ENCODE assay signal across 9 cellular contexts in genomic region chr11:117998201-117998579, GRCh38. TPM values are rescaled to one million over a fixed set of nuclear protein-coding genes. Genes with fewer than 3 reads are reported as not detected.
DNase-seq lines count a peak whose midpoint lies in the region; ATAC-seq and TF ChIP-seq lines count a peak whose summit lies in the region.
"Had no signal": no experiment of that assay in that cellular context is flagged by ENCODE, and none has a peak within 500 bp of the region (broad histone marks: within the 10 kb centered on the region; RNA-seq: fewer than 3 reads in every experiment).

No MANE protein-coding gene starts in this region.

- ATAC-seq in CD8-positive, alpha-beta T cell: no peak
- peak; percentile 58 for ATAC-seq in GM19328 (IDR thresholded peaks at IDR 0.05; ENCODE audit: unreplicated experiment)
- peak; percentile 66 for ATAC-seq in HG02943 (IDR thresholded peaks at IDR 0.05; ENCODE audit: low read depth, unreplicated experiment)
- ATAC-seq in HG03457 (IDR thresholded peaks at IDR 0.05; ENCODE audit: unreplicated experiment): no peak

- CTCF ChIA-PET in CD8-positive, alpha-beta T cell (lab: Charles Lee): interaction anchor here (1.7 to 27.1 kb wide), 4 partner anchors 10 to 55 kb away, joined by 3 to 403 read pairs (median 156); partner anchors contain the start of gene IL10RA
- CTCF ChIA-PET in activated CD4-positive, alpha-beta memory T cell treated with anti-CD3 and anti-CD28 coated beads for 36 hours (lab: Charles Lee): interaction anchor here (0.9 to 7.4 kb wide), 5 partner anchors 10 to 190 kb away, joined by 3 to 79 read pairs (median 14); no protein-coding TSS in a partner anchor
- CTCF ChIA-PET in MCF 10A (lab: Yijun Ruan, JAX): interaction anchor here (1.4 kb wide), 1 partner anchor 51 kb away, joined by 4 read pairs; no protein-coding TSS in a partner anchor

- H3K9me3 Mint-ChIP-seq in CD8-positive, alpha-beta T cell: no peaks in the 10 kb centered on the region
- H3K9me3 Mint-ChIP-seq in activated CD4-positive, alpha-beta memory T cell treated with anti-CD3 and anti-CD28 coated beads for 36 hours: peaks cover 8% of the 10 kb centered on the region
- H3K9me3 Mint-ChIP-seq in MCF 10A (ENCODE audit: unreplicated experiment): no peaks in the 10 kb centered on the region

- no peak overlapping the region for H3K27ac ChIP-seq in CD8-positive, alpha-beta T cell (ENCODE audit: low read depth, low read length)
- H3K27ac ChIP-seq: prostate gland had no signal

- peak overlapping the region; percentile 76 for H3K27ac Mint-ChIP-seq in CD8-positive, alpha-beta T cell
- peak overlapping the region; percentile 90 for H3K27ac Mint-ChIP-seq in activated CD4-positive, alpha-beta memory T cell treated with anti-CD3 and anti-CD28 coated beads for 36 hours
- H3K27ac Mint-ChIP-seq in MCF 10A (ENCODE audit: low read depth, unreplicated experiment): no peak overlapping the region

- peaks cover 75% of the 10 kb centered on the region for H3K4me1 ChIP-seq in CD8-positive, alpha-beta T cell (ENCODE audit: insufficient read depth, low read length)
- H3K4me1 ChIP-seq: prostate gland had no signal

- H3K36me3 Mint-ChIP-seq in CD8-positive, alpha-beta T cell: peaks cover 85% of the 10 kb centered on the region
- H3K36me3 Mint-ChIP-seq in activated CD4-positive, alpha-beta memory T cell treated with anti-CD3 and anti-CD28 coated beads for 36 hours: peaks cover 78% of the 10 kb centered on the region
- no peaks in the 10 kb centered on the region for H3K36me3 Mint-ChIP-seq in MCF 10A (ENCODE audit: insufficient read depth, unreplicated experiment)

- intact Hi-C loops in CD8-positive, alpha-beta T cell (cut with DNase I, micrococcal nuclease): no loop called here
- intact Hi-C loops in activated CD4-positive, alpha-beta memory T cell treated with anti-CD3 and anti-CD28 coated beads for 36 hours (cut with micrococcal nuclease): loop anchor here (1.0 kb wide), 1 partner anchor 11 kb away; no protein-coding TSS in a partner anchor
- intact Hi-C loops in MCF 10A (cut with micrococcal nuclease): no loop called here

- no TSS peak for BruUV-seq in MCF 10A (replicated peaks; lab: Mats Ljungman, UMichigan)

- no peaks in the 10 kb centered on the region for H3K27me3 Mint-ChIP-seq in CD8-positive, alpha-beta T cell (ENCODE audit: low read depth)
- no peaks in the 10 kb centered on the region for H3K27me3 Mint-ChIP-seq in activated CD4-positive, alpha-beta memory T cell treated with anti-CD3 and anti-CD28 coated beads for 36 hours
- H3K27me3 Mint-ChIP-seq in MCF 10A (ENCODE audit: insufficient read depth, unreplicated experiment): no peaks in the 10 kb centered on the region

- DNase-seq in CD8-positive, alpha-beta T cell: no peak
- no peak for DNase-seq in activated CD4-positive, alpha-beta memory T cell treated with anti-CD3 and anti-CD28 coated beads for 36 hours
- no peak for DNase-seq in AG08396 (ENCODE audit: low spot score)
- DNase-seq in NCI-H748 (lab: John Stamatoyannopoulos, UW; ENCODE audit: unreplicated experiment): no peak
- DNase-seq in MCF 10A (ENCODE audit: unreplicated experiment): no peak

- no peaks in the 10 kb centered on the region for H3K9me3 ChIP-seq in CD8-positive, alpha-beta T cell (ENCODE audit: low read length)
- H3K9me3 ChIP-seq: prostate gland had no signal

- no peaks in the 10 kb centered on the region for H3K27me3 ChIP-seq in CD8-positive, alpha-beta T cell (ENCODE audit: insufficient read depth, low read length)

- H3K4me3 Mint-ChIP-seq in CD8-positive, alpha-beta T cell: no peak overlapping the region
- no peak overlapping the region for H3K4me3 Mint-ChIP-seq in activated CD4-positive, alpha-beta memory T cell treated with anti-CD3 and anti-CD28 coated beads for 36 hours
- H3K4me3 Mint-ChIP-seq in MCF 10A (ENCODE audit: unreplicated experiment): no peak overlapping the region

- no peak for TF ChIP-seq CTCF in CD8-positive, alpha-beta T cell (IDR thresholded peaks at IDR 0.05)
- no peak for TF ChIP-seq CTCF in MCF 10A (IDR thresholded peaks at IDR 0.05; ENCODE audit: unreplicated experiment)

- H3K4me3 ChIP-seq in CD8-positive, alpha-beta T cell (ENCODE audit: low read depth, low read length): no peak overlapping the region
- H3K4me3 ChIP-seq: prostate gland had no signal

- peaks cover 91% of the 10 kb centered on the region for H3K4me1 Mint-ChIP-seq in CD8-positive, alpha-beta T cell (ENCODE audit: low read depth)
- H3K4me1 Mint-ChIP-seq in activated CD4-positive, alpha-beta memory T cell treated with anti-CD3 and anti-CD28 coated beads for 36 hours (ENCODE audit: low read depth): peaks cover 100% of the 10 kb centered on the region
- no peaks in the 10 kb centered on the region for H3K4me1 Mint-ChIP-seq in MCF 10A (ENCODE audit: insufficient read depth, unreplicated experiment)

- POLR2A ChIA-PET in CD8-positive, alpha-beta T cell (lab: Charles Lee): interaction anchor here (0.6 to 27.3 kb wide), 7 partner anchors 3 to 59 kb away, joined by 3 to 633 read pairs (median 176); partner anchors contain the start of gene IL10RA
- POLR2A ChIA-PET in activated CD4-positive, alpha-beta memory T cell treated with anti-CD3 and anti-CD28 coated beads for 36 hours (lab: Charles Lee): interaction anchor here (0.6 to 12.0 kb wide), 6 partner anchors 10 to 232 kb away, joined by 3 to 265 read pairs (median 10); partner anchors contain the start of gene IL10RA
- POLR2A ChIA-PET in MCF 10A (lab: Yijun Ruan, JAX): no interaction called here

- H3K36me3 ChIP-seq in CD8-positive, alpha-beta T cell (ENCODE audit: insufficient read depth, low read length): peaks cover 59% of the 10 kb centered on the region
- H3K36me3 ChIP-seq: prostate gland had no signal

RNA-seq across cellular contexts. Expression of gene IL10RA, which starts 12.0 kb away (rescaled TPM):
- total RNA-seq in CD8-positive, alpha-beta T cell: 100 to 1,000 TPM; 295 to 299 TPM
- 100 to 1,000 TPM; 114 to 117 TPM for total RNA-seq in activated CD4-positive, alpha-beta memory T cell treated with anti-CD3 and anti-CD28 coated beads for 36 hours
- not detected in 2 replicates for total RNA-seq in MCF 10A (2022)

Comparison
In these comparisons a context has a peak if more than half of its experiments do, and no peak if none do; other contexts are left out.
1. ATAC-seq: peak in GM19328 (single experiment) and HG02943 (single experiment); none in CD8-positive, alpha-beta T cell (single experiment) and HG03457 (single experiment).
2. RNA of gene IL10RA, which starts 12.0 kb away (total RNA-seq): 295 to 299 TPM in CD8-positive, alpha-beta T cell and 114 to 117 TPM in activated CD4-positive, alpha-beta memory T cell treated with anti-CD3 and anti-CD28 coated beads for 36 hours; not detected in MCF 10A; every median in the first group is over 100 times any median in the second.